ENCODE assay signal across 1 cellular context in genomic region chr12:88805692-88806091, GRCh38.
TF ChIP-seq lines count a peak whose summit lies in the region.

No MANE protein-coding gene starts in this region.

TF ChIP-seq in GM12878, 131 proteins besides CTCF, POLR2A, EP300 and RAD21 (continued from another document):
- TF ChIP-seq, protein P1, sequence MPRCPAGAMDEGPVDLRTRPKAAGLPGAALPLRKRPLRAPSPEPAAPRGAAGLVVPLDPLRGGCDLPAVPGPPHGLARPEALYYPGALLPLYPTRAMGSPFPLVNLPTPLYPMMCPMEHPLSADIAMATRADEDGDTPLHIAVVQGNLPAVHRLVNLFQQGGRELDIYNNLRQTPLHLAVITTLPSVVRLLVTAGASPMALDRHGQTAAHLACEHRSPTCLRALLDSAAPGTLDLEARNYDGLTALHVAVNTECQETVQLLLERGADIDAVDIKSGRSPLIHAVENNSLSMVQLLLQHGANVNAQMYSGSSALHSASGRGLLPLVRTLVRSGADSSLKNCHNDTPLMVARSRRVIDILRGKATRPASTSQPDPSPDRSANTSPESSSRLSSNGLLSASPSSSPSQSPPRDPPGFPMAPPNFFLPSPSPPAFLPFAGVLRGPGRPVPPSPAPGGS (IDR thresholded peaks at IDR 0.05; ENCODE audit: borderline replicate concordance, insufficient read depth, low read depth, low read length, poor library complexity, severe bottlenecking), result no peak
- TF ChIP-seq USF1 (IDR thresholded peaks at IDR 0.05; ENCODE audit: borderline replicate concordance, extremely low read length, insufficient read depth, low read depth, low read length) (no peak), ZNF207 (IDR thresholded peaks at IDR 0.05; ENCODE audit: borderline replicate concordance) (no peak)
